In genomic region chr10:98567396-98567795, GRCh38 we compare ENCODE assay signal across 24 cellular contexts.
"Had no signal": no experiment of that assay in that cellular context is flagged by ENCODE, and none has a peak within 500 bp of the region (broad histone marks: within the 10 kb centered on the region; RNA-seq: fewer than 3 reads in every experiment).

No MANE protein-coding gene starts in this region.

- H3K9me3 Mint-ChIP-seq: immature natural killer cell; stimulated activated memory B cell treated with anti-CD40 and anti-IgM and Interleukin-4, amounts not matched to agents 10 μg/mL and 1 μg/mL and 100 μg/mL, for 72 hours had no signal

- H3K27ac ChIP-seq: coronary artery, esophagus muscularis mucosa, neutrophil, pancreas, testis, tibial artery, upper lobe of left lung, uterus had no signal

- ATAC-seq: naive thymus-derived CD4-positive, alpha-beta T cell; pancreas; stimulated activated memory B cell treated with anti-CD40 and anti-IgM and Interleukin-4, amounts not matched to agents 10 μg/mL and 1 μg/mL and 100 μg/mL, for 72 hours; stimulated activated naive CD8-positive, alpha-beta T cell treated with anti-CD3 and anti-CD28 coated beads, Interleukin-15, Interleukin-2, amounts not matched to agents 100 U/mL and 50 U/mL, for 24 hours had no signal

- H3K27ac Mint-ChIP-seq: immature natural killer cell; naive thymus-derived CD4-positive, alpha-beta T cell; stimulated activated memory B cell treated with anti-CD40 and anti-IgM and Interleukin-4, amounts not matched to agents 10 μg/mL and 1 μg/mL and 100 μg/mL, for 72 hours had no signal

- H3K4me3 Mint-ChIP-seq: immature natural killer cell; naive thymus-derived CD4-positive, alpha-beta T cell; stimulated activated memory B cell treated with anti-CD40 and anti-IgM and Interleukin-4, amounts not matched to agents 10 μg/mL and 1 μg/mL and 100 μg/mL, for 72 hours had no signal

- H3K27me3 ChIP-seq: esophagus muscularis mucosa, neutrophil, pancreas, sigmoid colon, testis, tibial artery, upper lobe of left lung, uterus had no signal

- H3K4me1 Mint-ChIP-seq: immature natural killer cell; naive thymus-derived CD4-positive, alpha-beta T cell; stimulated activated memory B cell treated with anti-CD40 and anti-IgM and Interleukin-4, amounts not matched to agents 10 μg/mL and 1 μg/mL and 100 μg/mL, for 72 hours had no signal

- H3K4me3 ChIP-seq: coronary artery, esophagus muscularis mucosa, pancreas, sigmoid colon, testis, tibial artery, upper lobe of left lung, uterus had no signal

- H3K36me3 Mint-ChIP-seq: immature natural killer cell; naive thymus-derived CD4-positive, alpha-beta T cell; stimulated activated memory B cell treated with anti-CD40 and anti-IgM and Interleukin-4, amounts not matched to agents 10 μg/mL and 1 μg/mL and 100 μg/mL, for 72 hours had no signal

- H3K36me3 ChIP-seq: esophagus muscularis mucosa, neutrophil, pancreas, sigmoid colon, tibial artery, upper lobe of left lung, uterus had no signal

- H3K9me3 ChIP-seq: esophagus muscularis mucosa, neutrophil, pancreas, sigmoid colon, testis, tibial artery, upper lobe of left lung, uterus had no signal

- DNase-seq: dermis blood vessel endothelial cell; effector memory CD4-positive, alpha-beta T cell; foreskin melanocyte; hypothalamus; immature natural killer cell; islet precursor cell; kidney glomerular epithelial cell; mesendoderm; midbrain; naive thymus-derived CD4-positive, alpha-beta T cell; pancreas; retina; sigmoid colon; stimulated activated CD4-positive, alpha-beta T cell treated with anti-CD3 and anti-CD28 coated beads, Interleukin-4, amount 100 ng/mL, for 4 hours; stimulated activated naive CD8-positive, alpha-beta T cell treated with anti-CD3 and anti-CD28 coated beads, Interleukin-15, Interleukin-2, amounts not matched to agents 100 U/mL and 50 U/mL, for 24 hours; substantia nigra; testis; tibial artery; upper lobe of left lung; uterus had no signal

- H3K4me1 ChIP-seq: esophagus muscularis mucosa, pancreas, testis, tibial artery, upper lobe of left lung, uterus had no signal
